In the genomic region with DNA sequence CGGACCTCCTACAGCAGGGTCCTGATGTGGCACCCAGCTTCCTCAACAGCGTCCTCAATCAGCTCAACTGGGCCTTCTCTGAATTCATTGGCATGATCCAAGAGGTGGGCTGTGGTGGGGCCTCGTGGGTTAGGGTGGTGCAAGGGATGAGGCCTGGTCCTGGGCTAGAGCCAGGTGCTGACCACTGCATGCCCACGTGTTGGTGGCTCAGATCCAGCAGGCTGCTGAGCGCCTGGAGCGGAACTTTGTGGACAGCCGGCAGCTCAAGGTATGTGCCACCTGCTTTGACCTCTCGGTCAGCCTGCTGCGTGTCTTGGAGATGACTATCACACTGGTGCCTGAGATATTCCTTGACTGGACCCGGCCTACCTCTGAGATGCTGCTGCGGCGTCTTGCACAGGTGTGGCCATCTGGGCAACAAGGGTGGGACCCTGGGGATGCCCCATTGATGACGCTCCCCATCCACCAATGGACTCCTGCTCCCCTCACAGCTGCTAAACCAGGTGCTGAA, we compare ENCODE assay signal across 23 cellular contexts. TPM values are rescaled to one million over a fixed set of nuclear protein-coding genes. Genes with fewer than 3 reads are reported as not detected.
DNase-seq lines count a peak whose midpoint lies in the region; ATAC-seq and TF ChIP-seq lines count a peak whose summit lies in the region.
"Had no signal": no experiment of that assay in that cellular context is flagged by ENCODE, and none has a peak within 500 bp of the region (broad histone marks: within the 10 kb centered on the region; RNA-seq: fewer than 3 reads in every experiment).

No MANE protein-coding gene starts in this region.

- H3K36me3 ChIP-seq in hepatocyte (replicated peaks; ENCODE audit: insufficient read depth, low read depth) (no peaks in the 10 kb centered on the region), sigmoid colon (peaks cover 6 to 44% (median 8%) of the 10 kb centered on the region in 4 donors), colonic mucosa (no peaks in the 10 kb centered on the region), esophagus muscularis mucosa (peaks cover 6 to 70% (median 51%) of the 10 kb centered on the region in 4 donors)
- H3K36me3 ChIP-seq: MG63 had no signal

- H3K79me2 ChIP-seq in hepatocyte, result no peaks in the 10 kb centered on the region

- TF ChIP-seq POLR2A in sigmoid colon (IDR thresholded peaks at IDR 0.05) (no peak), esophagus muscularis mucosa (IDR thresholded peaks at IDR 0.05; ENCODE audit: low read depth) (no peak)

- H3K9me2 ChIP-seq in hepatocyte (replicated peaks; ENCODE audit: insufficient read depth), result no peaks in the 10 kb centered on the region

- H2AFZ ChIP-seq in hepatocyte, result no peak overlapping the region

- no peaks in the 10 kb centered on the region for H3K27me3 Mint-ChIP-seq in natural killer cell (ENCODE audit: low read depth in 2 of 2)

- H3K4me3 Mint-ChIP-seq in natural killer cell, result peak overlapping the region; percentile 56

- peaks cover 10% of the 10 kb centered on the region for H3K4me1 ChIP-seq in hepatocyte (ENCODE audit: insufficient read depth)
- peaks cover 0 to 23% (median 20%) of the 10 kb centered on the region in 4 donors for H3K4me1 ChIP-seq in sigmoid colon
- H3K4me1 ChIP-seq in colonic mucosa, result peaks cover 8% of the 10 kb centered on the region
- H3K4me1 ChIP-seq in esophagus muscularis mucosa, result peaks cover 16 to 26% (median 25%) of the 10 kb centered on the region in 4 donors
- H3K4me1 ChIP-seq: A549 had no signal

- H3K9me3 ChIP-seq in hepatocyte (ENCODE audit: low read depth) (no peaks in the 10 kb centered on the region), sigmoid colon (no peaks in the 10 kb centered on the region), colonic mucosa (no peaks in the 10 kb centered on the region), esophagus muscularis mucosa (no peaks in the 10 kb centered on the region)
- H3K9me3 ChIP-seq: A549; BLaER1 treated with 17β-estradiol and CSF1 and Interleukin-3, amounts not matched to agents 10 nM and 100 nM; MG63 had no signal

- peaks cover 3% of the 10 kb centered on the region for H4K20me1 ChIP-seq in hepatocyte (ENCODE audit: insufficient read depth, poor library complexity, severe bottlenecking)

- peak; percentile 63 for DNase-seq in Right ventricle myocardium inferior (ENCODE audit: missing footprints)
- no peak for DNase-seq in cardiac septum (ENCODE audit: low spot score)
- DNase-seq in hepatocyte (ENCODE audit: low spot score), result peak; percentile 2
- DNase-seq in natural killer cell, result no peak
- peak; percentile 65 for DNase-seq in sigmoid colon
- no peak for DNase-seq in DMS153 treated with DMSO at 0.1 percent for 48 hours (lab: John Stamatoyannopoulos, UW; ENCODE audit: unreplicated experiment)
- DNase-seq in colonic mucosa, result no peak
- DNase-seq in esophagus muscularis mucosa (ENCODE audit: extremely low spot score), result no peak
- DNase-seq: DND-41, GDM1, IMR-90, Karpas-422, MG63, NCI-H1092, NCI-H146, NCI-H2081 treated with DMSO at 0.1 percent for 48 hours, NCI-H510A treated with DMSO at 0.1 percent for 48 hours, NCI-H82, PC-3 had no signal

- H3K36me3 Mint-ChIP-seq in natural killer cell, result no peaks in the 10 kb centered on the region

- H3K9me3 Mint-ChIP-seq in natural killer cell, result no peaks in the 10 kb centered on the region

- no peak overlapping the region for H3K9ac ChIP-seq in colonic mucosa (ENCODE audit: low read depth in 2 of 2, low read length in 2 of 2)

- no peak for TF ChIP-seq CTCF in hepatocyte (IDR thresholded peaks at IDR 0.05; ENCODE audit: poor library complexity)
- no peak for TF ChIP-seq CTCF in natural killer cell (IDR thresholded peaks at IDR 0.05)
- no peak for TF ChIP-seq CTCF in sigmoid colon (IDR thresholded peaks at IDR 0.05)
- no peak for TF ChIP-seq CTCF in colonic mucosa (IDR thresholded peaks at IDR 0.05)
- TF ChIP-seq CTCF in esophagus muscularis mucosa (IDR thresholded peaks at IDR 0.05), result no peak

- intact Hi-C loops in Right ventricle myocardium inferior (cut with DNase I), result no loop called here
- intact Hi-C loops in cardiac septum (cut with DNase I), result no loop called here
- intact Hi-C loops in natural killer cell (cut with micrococcal nuclease), result no loop called here
- intact Hi-C loops in sigmoid colon (cut with DNase I), result no loop called here
- intact Hi-C loops in colonic mucosa (cut with DNase I), result no loop called here
- intact Hi-C loops in esophagus muscularis mucosa (cut with DNase I), result no loop called here

- 98% methylated on average over 13 of the region's 13 CpGs for WGBS in hepatocyte (ENCODE audit: low lambda C conversion rate, missing lambda C conversion rate)
- 93 to 94% methylated on average over 13 of the region's 13 CpGs for WGBS in sigmoid colon, 2 donors
- 95% methylated on average over 9 of the region's 13 CpGs for WGBS in esophagus muscularis mucosa

- peaks cover 31 to 46% of the 10 kb centered on the region in 2 donors for H3K4me1 Mint-ChIP-seq in natural killer cell

- no peak for ATAC-seq in Right ventricle myocardium inferior
- no peak for ATAC-seq in natural killer cell
- ATAC-seq: A549, GM12878, PC-3 had no signal

- TF ChIP-seq EP300 in sigmoid colon (IDR thresholded peaks at IDR 0.05), result no peak
- no peak for TF ChIP-seq EP300 in esophagus muscularis mucosa (IDR thresholded peaks at IDR 0.05)

- no peak overlapping the region for H3K4me2 ChIP-seq in hepatocyte
- H3K4me2 ChIP-seq: A549 had no signal

- H3K27me3 ChIP-seq in hepatocyte (no peaks in the 10 kb centered on the region), sigmoid colon (no peaks in the 10 kb centered on the region), colonic mucosa (no peaks in the 10 kb centered on the region), esophagus muscularis mucosa (no peaks in the 10 kb centered on the region)
- H3K27me3 ChIP-seq: MG63 had no signal

- no peak overlapping the region for H3K27ac Mint-ChIP-seq in natural killer cell

- H3K27ac ChIP-seq in hepatocyte (no peak overlapping the region), sigmoid colon (no peak overlapping the region), colonic mucosa (no peak overlapping the region), esophagus muscularis mucosa (replicated peaks in 1 of 4) (no peak overlapping the region)
- H3K27ac ChIP-seq: A549, RWPE1 had no signal

- H3K4me3 ChIP-seq in hepatocyte (no peak overlapping the region), sigmoid colon (no peak overlapping the region), colonic mucosa (no peak overlapping the region), esophagus muscularis mucosa (no peak overlapping the region)
- H3K4me3 ChIP-seq: A549; BLaER1 treated with 17β-estradiol and CSF1 and Interleukin-3, amounts not matched to agents 10 nM and 100 nM; GM12878; MG63 had no signal

RNA-seq across cellular contexts. Expression of a gene that starts 3.8 kb away (rescaled TPM):
- not detected for total RNA-seq in Right ventricle myocardium inferior
- 0.35 TPM for total RNA-seq in cardiac septum
- 0.57 and 0.76 TPM in 2 replicates for total RNA-seq in hepatocyte
- 1.7 and 2.4 TPM in 2 replicates for polyA plus RNA-seq in hepatocyte
- total RNA-seq in natural killer cell, result 1 to 10 TPM in 2 of 3 donors, not detected in 1; 1.3 to 1.9 TPM
- under 1 TPM in 2 of 4 donors, not detected in 2; 0.71 to 0.82 TPM for total RNA-seq in sigmoid colon
- polyA plus RNA-seq in sigmoid colon, result 1 to 10 TPM in 1 of 3 donors, under 1 TPM in 1, not detected in 1; 0.46 to 1.2 TPM
- under 1 TPM in 1 of 2 donors, not detected in 1; 0.16 TPM for total RNA-seq in colonic mucosa
- 1 to 10 TPM in 2 of 4 donors, not detected in 2; 1.2 to 1.7 TPM for total RNA-seq in esophagus muscularis mucosa
- total RNA-seq: IMR-90 had no signal

RNA-seq across cellular contexts. Expression of a gene that starts 8.1 kb away (rescaled TPM):
- total RNA-seq in Right ventricle myocardium inferior, result 18.1 TPM
- 19.5 TPM for total RNA-seq in cardiac septum
- total RNA-seq in hepatocyte, result 24.3 and 31.5 TPM in 2 replicates
- 41.0 and 48.7 TPM in 2 replicates for polyA plus RNA-seq in hepatocyte
- total RNA-seq in natural killer cell, result 10 to 100 TPM; 24.1 to 28.9 (median 27.5) TPM
- total RNA-seq in sigmoid colon, result 10 to 100 TPM in 2 of 4 donors, 1 to 10 TPM in 2; 9.9 to 14.3 (median 10.8) TPM
- polyA plus RNA-seq in sigmoid colon, result 10 to 100 TPM; 25.2 to 57.5 (median 44.9) TPM
- 100 to 1,000 TPM in 1 of 2 donors, 10 to 100 TPM in 1; 59.6 to 127 TPM for total RNA-seq in colonic mucosa
- 10 to 100 TPM; 12.0 to 18.9 (median 17.6) TPM for total RNA-seq in esophagus muscularis mucosa

RNA-seq across cellular contexts. Expression of a gene that starts 26.3 kb away (rescaled TPM):
- total RNA-seq in Right ventricle myocardium inferior, result 46.1 TPM
- total RNA-seq in cardiac septum, result 59.4 TPM
- total RNA-seq in hepatocyte, result 27.7 and 32.1 TPM in 2 replicates
- polyA plus RNA-seq in hepatocyte, result 34.6 and 39.1 TPM in 2 replicates
- 10 to 100 TPM; 48.5 to 58.7 (median 55.6) TPM for total RNA-seq in natural killer cell
- total RNA-seq in sigmoid colon, result 10 to 100 TPM; 16.5 to 29.4 (median 20.8) TPM
- 10 to 100 TPM; 12.5 to 28.6 (median 14.4) TPM for polyA plus RNA-seq in sigmoid colon
- total RNA-seq in colonic mucosa, result 10 to 100 TPM; 36.4 to 39.3 TPM
- 10 to 100 TPM; 23.4 to 36.2 (median 31.5) TPM for total RNA-seq in esophagus muscularis mucosa

RNA-seq across cellular contexts. Expression of a gene that starts 26.4 kb away (rescaled TPM):
- total RNA-seq in Right ventricle myocardium inferior, result 4.6 TPM
- 6.4 TPM for total RNA-seq in cardiac septum
- total RNA-seq in hepatocyte, result 90.3 and 116 TPM in 2 replicates
- 137 and 158 TPM in 2 replicates for polyA plus RNA-seq in hepatocyte
- 10 to 100 TPM in 2 of 3 donors, 1 to 10 TPM in 1; 9.5 to 19.1 (median 15.2) TPM for total RNA-seq in natural killer cell
- 10 to 100 TPM in 2 of 4 donors, 1 to 10 TPM in 2; 3.9 to 12.5 (median 7.7) TPM for total RNA-seq in sigmoid colon
- polyA plus RNA-seq in sigmoid colon, result 10 to 100 TPM in 1 of 3 donors, 1 to 10 TPM in 1, not detected in 1; 3.0 to 18.1 TPM
- 10 to 100 TPM; 27.7 to 49.9 TPM for total RNA-seq in colonic mucosa
- 1 to 10 TPM; 1.7 to 4.7 (median 3.8) TPM for total RNA-seq in esophagus muscularis mucosa

RNA-seq across cellular contexts. Expression of a gene that starts 41.5 kb away (rescaled TPM):
- 99.5 TPM for total RNA-seq in Right ventricle myocardium inferior
- total RNA-seq in cardiac septum, result 81.4 TPM
- total RNA-seq in hepatocyte, result 120 and 125 TPM in 2 replicates
- polyA plus RNA-seq in hepatocyte, result 138 and 148 TPM in 2 replicates
- 10 to 100 TPM; 62.8 to 95.7 (median 77.5) TPM for total RNA-seq in natural killer cell
- 10 to 100 TPM; 49.0 to 64.8 (median 57.7) TPM for total RNA-seq in sigmoid colon
- polyA plus RNA-seq in sigmoid colon, result 100 to 1,000 TPM in 1 of 3 donors, 10 to 100 TPM in 2; 64.9 to 102 (median 71.4) TPM
- 100 to 1,000 TPM; 151 to 278 TPM for total RNA-seq in colonic mucosa
- total RNA-seq in esophagus muscularis mucosa, result 10 to 100 TPM; 48.2 to 75.5 (median 68.1) TPM

Comparison
In these comparisons a context has a peak if more than half of its experiments do, and no peak if none do; other contexts are left out.
1. DNase-seq: peak in Right ventricle myocardium inferior (single experiment), hepatocyte (single experiment) and sigmoid colon (single experiment); none in cardiac septum (single experiment), natural killer cell (single experiment), DMS153 treated with DMSO at 0.1 percent for 48 hours (single experiment), colonic mucosa (single experiment) and esophagus muscularis mucosa (single experiment).